8 cellular contexts compared by ENCODE assay signal in the genomic region with DNA sequence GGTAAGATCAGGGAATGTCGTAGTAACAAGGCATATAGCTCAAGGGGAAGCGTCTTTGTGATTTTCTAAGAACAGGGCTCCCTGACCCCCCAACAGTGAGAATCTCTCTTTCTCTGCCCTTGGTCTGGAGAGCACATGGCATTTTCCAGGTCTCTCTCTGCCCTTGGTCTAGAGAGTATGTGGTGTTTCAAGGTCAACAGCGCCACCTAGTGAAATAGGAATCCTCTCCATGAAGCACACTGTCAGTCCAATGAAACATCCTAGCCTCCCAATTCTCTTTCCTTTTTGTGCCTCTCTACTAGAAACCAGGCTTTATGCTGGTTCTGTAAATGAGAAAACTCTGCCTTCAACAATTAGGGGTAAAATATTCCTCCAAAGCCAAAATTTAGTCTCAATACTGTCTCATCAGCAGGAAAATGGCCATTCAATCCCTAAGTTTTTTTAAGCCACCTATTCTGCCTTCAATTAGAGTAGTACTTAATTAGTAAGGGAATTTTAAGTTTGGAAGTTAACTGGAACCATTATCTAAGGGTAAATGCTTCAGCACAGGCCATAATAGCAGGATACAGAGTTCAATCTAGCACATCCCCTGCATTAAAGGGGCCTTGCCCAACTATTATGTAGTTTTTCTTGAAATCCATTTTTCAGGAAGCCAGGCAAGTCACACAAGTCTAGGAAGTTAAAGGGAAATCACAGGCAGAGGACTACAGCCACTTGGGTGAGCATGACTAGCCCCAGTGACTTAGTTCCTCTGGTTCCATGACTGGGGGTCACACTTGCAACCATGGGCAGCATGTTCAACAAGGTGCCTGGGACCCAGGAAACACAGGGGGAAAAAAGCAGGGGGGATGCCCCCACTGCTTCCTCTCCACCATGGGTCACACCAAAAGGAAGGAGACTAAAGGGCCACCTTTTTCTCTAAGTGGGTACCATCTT. TPM values are rescaled to one million over a fixed set of nuclear protein-coding genes. Genes with fewer than 3 reads are reported as not detected.
DNase-seq lines count a peak whose midpoint lies in the region; ATAC-seq, FAIRE-seq and TF ChIP-seq lines count a peak whose summit lies in the region.

No MANE protein-coding gene starts in this region.

- H3K4me2 ChIP-seq in GM12878 (ENCODE audit: control insufficient read depth, insufficient read depth) = no peak overlapping the region

- H3K9ac ChIP-seq in GM12878 (ENCODE audit: control insufficient read depth, insufficient read depth, low read length) = no peak overlapping the region

- TF ChIP-seq CTCF in Panc1 (IDR thresholded peaks at IDR 0.05) (peak; percentile 58), GM12878 (IDR thresholded peaks at IDR 0.05 in 2 of 3, conservative IDR thresholded peaks at IDR 0.05 in 1 of 3; ENCODE audit: control insufficient read depth in 2 of 3, extremely low read depth in 1 of 3, insufficient read depth in 1 of 3, low read depth in 3 of 3, low read length in 3 of 3) (peak; percentile 39 to 50 (median 43)), upper lobe of right lung (IDR thresholded peaks at IDR 0.05) (peak; percentile 48), uterus (IDR thresholded peaks at IDR 0.05) (no peak)

- TF ChIP-seq EP300 in Ishikawa (IDR thresholded peaks at IDR 0.05; ENCODE audit: borderline replicate concordance) (no peak), GM12878 (IDR thresholded peaks at IDR 0.05; ENCODE audit: borderline replicate concordance in 1 of 2, control insufficient read depth in 1 of 2, low read depth in 2 of 2, low read length in 2 of 2) (no peak)

- FAIRE-seq in GM12878 (lab: Jason Lieb, UNC) = peak; percentile 13

- TF ChIP-seq POLR2A in GM12878 (IDR thresholded peaks at IDR 0.05; ENCODE audit: low read depth, low read length) (no peak), uterus (IDR thresholded peaks at IDR 0.05) (no peak)

- no peaks in the 10 kb centered on the region for H4K20me1 ChIP-seq in GM12878 (ENCODE audit: control insufficient read depth, insufficient read depth)

- H3K27me3 ChIP-seq in Panc1 (ENCODE audit: control insufficient read depth, insufficient read depth, low read length) (no peaks in the 10 kb centered on the region), GM12878 (replicated peaks in 1 of 2; ENCODE audit: control insufficient read depth in 2 of 2, insufficient read depth in 2 of 2, low read length in 1 of 2) (no peaks in the 10 kb centered on the region), upper lobe of right lung (no peaks in the 10 kb centered on the region), uterus (no peaks in the 10 kb centered on the region)

- CTCF ChIA-PET in Panc1 (lab: Charles Lee) = interaction anchor here (0.6 kb wide), 1 partner anchor 279 kb away, joined by 7 read pairs; no protein-coding TSS in a partner anchor
- CTCF ChIA-PET in GM12878 (lab: Yijun Ruan, JAX) = interaction anchor here (0.6 to 5.8 kb wide), 18 partner anchors 9 to 772 kb away, joined by 3 to 44 read pairs (median 4); no protein-coding TSS in a partner anchor

- peak; percentile 67 for TF ChIP-seq RAD21 in Ishikawa (IDR thresholded peaks at IDR 0.05; ENCODE audit: low read depth)
- peak; percentile 44 for TF ChIP-seq RAD21 in GM12878 (IDR thresholded peaks at IDR 0.05; ENCODE audit: insufficient read depth, low read depth, low read length)

- POLR2A ChIA-PET in Panc1 (lab: Charles Lee) (no interaction called here), GM12878 (lab: Charles Lee) (no interaction called here)

- no peaks in the 10 kb centered on the region for H3K36me3 ChIP-seq in Panc1 (ENCODE audit: control insufficient read depth, insufficient read depth, low read length)
- peaks cover 0 to 5% of the 10 kb centered on the region in 2 experiments; a peak in 1 of 4 replicates for H3K36me3 ChIP-seq in GM12878 (ENCODE audit: control insufficient read depth in 2 of 2, insufficient read depth in 2 of 2, low read length in 1 of 2)
- no peaks in the 10 kb centered on the region for H3K36me3 ChIP-seq in upper lobe of right lung
- no peaks in the 10 kb centered on the region for H3K36me3 ChIP-seq in uterus

- ATAC-seq in Panc1 (peak; percentile 94), GM12878 (peak; percentile 89), upper lobe of right lung (peak; percentile 87)

- DNase-seq in COR-L47 (lab: John Stamatoyannopoulos, UW) (peak; percentile 55), Panc1 (ENCODE audit: low read depth, low spot score) (no peak), GM12878 (ENCODE audit: low read depth, low spot score) (no peak), kidney tubule cell (ENCODE audit: low spot score) (peak; percentile 69), upper lobe of right lung (no peak), posterior vena cava (ENCODE audit: low spot score) (no peak), uterus (no peak)

- in situ Hi-C loops in Panc1 (cut with HindIII; ENCODE audit: low pct_unique_long_range_greater_than_20kb, low sequenced_read_pairs) (no loop called here), GM12878 (cut with MboI) (no loop called here)

- SMC1A ChIA-PET in GM12878 (lab: Charles Lee; ENCODE audit: uncharacterized antibody, unreplicated experiment) = interaction anchor here (1.0 to 2.0 kb wide), 5 partner anchors 11 to 775 kb away, joined by 3 to 5 read pairs (median 4); no protein-coding TSS in a partner anchor

- intact Hi-C loops in Panc1 (cut with micrococcal nuclease; ENCODE audit: unreplicated experiment) = no loop called here
- intact Hi-C loops in GM12878 (cut with micrococcal nuclease; ENCODE audit: unreplicated experiment) = loop anchor here (2.0 kb wide), 1 partner anchor 771 kb away; no protein-coding TSS in a partner anchor
- intact Hi-C loops in upper lobe of right lung (cut with DNase I) = no loop called here
- intact Hi-C loops in posterior vena cava (cut with DNase I) = no loop called here
- intact Hi-C loops in uterus (cut with DNase I; ENCODE audit: low total_unique reads) = no loop called here

- H3K27ac ChIP-seq in Panc1 (ENCODE audit: low read length) = no peak overlapping the region
- H3K27ac ChIP-seq in GM12878 (ENCODE audit: control insufficient read depth, insufficient read depth) = no peak overlapping the region
- no peak overlapping the region for H3K27ac ChIP-seq in upper lobe of right lung
- no peak overlapping the region for H3K27ac ChIP-seq in uterus

- H3K4me3 ChIP-seq in Panc1 (ENCODE audit: low read depth in 2 of 2, low read length in 2 of 2) (no peak overlapping the region), GM12878 (no peak overlapping the region), upper lobe of right lung (no peak overlapping the region), uterus (no peak overlapping the region)

- H3K79me2 ChIP-seq in GM12878 (ENCODE audit: control insufficient read depth, insufficient read depth, low read length) = no peaks in the 10 kb centered on the region; the same call in 1 of the 2 replicates

- no TSS peak for BruUV-seq in Panc1 (replicated peaks; lab: Mats Ljungman, UMichigan)
- BruUV-seq in GM12878 (replicated peaks; lab: Mats Ljungman, UMichigan) = no TSS peak

- no peak overlapping the region for H2AFZ ChIP-seq in GM12878 (ENCODE audit: control insufficient read depth, low read depth, low read length)

- RAD21 ChIA-PET in GM12878 (lab: Charles Lee; ENCODE audit: unreplicated experiment) = interaction anchor here (1.3 to 2.3 kb wide), 2 partner anchors 773 to 774 kb away, joined by 4 to 7 read pairs; no protein-coding TSS in a partner anchor

- H3K9me3 ChIP-seq in Panc1 (ENCODE audit: control insufficient read depth, insufficient read depth, low read depth, low read length) = peaks cover 9% of the 10 kb centered on the region; the same call in 1 of the 2 replicates
- peaks cover 12% of the 10 kb centered on the region for H3K9me3 ChIP-seq in GM12878 (replicated peaks; ENCODE audit: control insufficient read depth, insufficient read depth, low read length)
- peaks cover 28% of the 10 kb centered on the region for H3K9me3 ChIP-seq in upper lobe of right lung
- peaks cover 0 to 36% of the 10 kb centered on the region in 2 donors for H3K9me3 ChIP-seq in uterus

- 63% methylated on average over 3 of the region's 3 CpGs for WGBS in GM12878 (ENCODE audit: insufficient coverage, insufficient replicate concordance, low lambda C conversion rate, missing lambda C conversion rate)

- H3K4me1 ChIP-seq in Panc1 (ENCODE audit: control insufficient read depth, insufficient read depth, low read length) (no peaks in the 10 kb centered on the region), GM12878 (ENCODE audit: control insufficient read depth, insufficient read depth, low read length) (no peaks in the 10 kb centered on the region), upper lobe of right lung (no peaks in the 10 kb centered on the region), uterus (no peaks in the 10 kb centered on the region)

RNA-seq across cellular contexts. Expression of gene DYM, which starts 12.4 kb away (rescaled TPM):
- total RNA-seq in Panc1 (2021; ENCODE audit: unreplicated experiment) = 28.7 TPM
- polyA plus RNA-seq in Panc1 (2012; ENCODE audit: insufficient read length) = 11.8 TPM
- total RNA-seq in GM12878 (2013; cell fraction: nucleolus; rRNA removed) = 145 and 168 TPM in 2 replicates
- total RNA-seq in GM12878 (2014; rRNA removed) = 67.4 and 72.6 TPM in 2 replicates
- total RNA-seq in GM12878 (2014; rRNA removed; fragmentation: Illumina TruSeq; extraction: Trizol) = 32.3 and 35.9 TPM in 2 replicates
- 58.7 and 61.9 TPM in 2 replicates for total RNA-seq in GM12878 (2021)
- 19.8 TPM for polyA plus RNA-seq in GM12878 (2011; ENCODE audit: low read depth)
- polyA plus RNA-seq in GM12878 (2011; rRNA removed) = 80.4 and 82.4 TPM in 2 replicates
- 36.6 and 40.7 TPM in 2 replicates for polyA plus RNA-seq in GM12878 (2011; cell fraction: cytosol; rRNA removed)
- 26.3 and 28.1 TPM in 2 replicates for polyA plus RNA-seq in GM12878 (2011; cell fraction: nucleus; rRNA removed)
- polyA plus RNA-seq in GM12878 (2012) = 27.1 and 40.3 TPM in 2 replicates
- 27.3 and 38.5 TPM in 2 replicates for polyA plus RNA-seq in GM12878 (2014; fragmentation: Illumina TruSeq; extraction: Trizol)
- 10 to 100 TPM in 1 of 2 experiments, 1 to 10 TPM in 1; 9.0 to 21.1 TPM for polyA plus RNA-seq in GM12878 (2014; fragmentation: Nextera tagmentation; extraction: Ambion mirVana)
- polyA plus RNA-seq in GM12878 (2014; rRNA removed) = 46.6 and 49.3 TPM in 2 replicates
- 10 to 100 TPM; 45.8 to 49.5 TPM for polyA plus RNA-seq in GM12878 (2016; fragmentation: Nextera tagmentation; extraction: Ambion mirVana)
- polyA minus RNA-seq in GM12878 (2011; rRNA and poly(A)+ RNA removed) = 85.1 and 87.1 TPM in 2 replicates
- polyA minus RNA-seq in GM12878 (2011; cell fraction: cytosol; rRNA and poly(A)+ RNA removed) = 34.5 and 40.8 TPM in 2 replicates
- 144 and 255 TPM in 2 replicates for polyA minus RNA-seq in GM12878 (2011; cell fraction: nucleus; rRNA and poly(A)+ RNA removed)
- total RNA-seq in upper lobe of right lung = 56.8 TPM
- 10 to 100 TPM; 65.5 to 89.5 TPM for total RNA-seq in posterior vena cava
- total RNA-seq in uterus = 100 to 1,000 TPM in 3 of 4 donors, 10 to 100 TPM in 1; 52.3 to 182 (median 127) TPM

RNA-seq across cellular contexts. Expression of gene C18orf32, which starts 39.0 kb away (rescaled TPM):
- total RNA-seq in Panc1 (2021; ENCODE audit: unreplicated experiment) = 38.0 TPM
- 9.3 TPM for polyA plus RNA-seq in Panc1 (2012; ENCODE audit: insufficient read length)
- total RNA-seq in GM12878 (2013; cell fraction: nucleolus; rRNA removed) = 9.8 and 11.3 TPM in 2 replicates
- 11.5 and 14.9 TPM in 2 replicates for total RNA-seq in GM12878 (2014; rRNA removed)
- total RNA-seq in GM12878 (2014; rRNA removed; fragmentation: Illumina TruSeq; extraction: Trizol) = 11.9 and 13.7 TPM in 2 replicates
- total RNA-seq in GM12878 (2021) = 26.6 and 30.1 TPM in 2 replicates
- 8.9 TPM for polyA plus RNA-seq in GM12878 (2011; ENCODE audit: low read depth)
- 21.3 and 48.8 TPM in 2 replicates for polyA plus RNA-seq in GM12878 (2011; rRNA removed)
- polyA plus RNA-seq in GM12878 (2011; cell fraction: cytosol; rRNA removed) = 11.7 and 14.2 TPM in 2 replicates
- 9.6 and 11.6 TPM in 2 replicates for polyA plus RNA-seq in GM12878 (2011; cell fraction: nucleus; rRNA removed)
- 24.0 and 32.5 TPM in 2 replicates for polyA plus RNA-seq in GM12878 (2012)
- 19.8 and 25.8 TPM in 2 replicates for polyA plus RNA-seq in GM12878 (2014; fragmentation: Illumina TruSeq; extraction: Trizol)
- polyA plus RNA-seq in GM12878 (2014; fragmentation: Nextera tagmentation; extraction: Ambion mirVana) = 10 to 100 TPM; 35.7 to 44.0 TPM
- polyA plus RNA-seq in GM12878 (2014; rRNA removed) = 31.6 and 42.0 TPM in 2 replicates
- 10 to 100 TPM; 55.7 to 67.0 TPM for polyA plus RNA-seq in GM12878 (2016; fragmentation: Nextera tagmentation; extraction: Ambion mirVana)
- polyA minus RNA-seq in GM12878 (2011; rRNA and poly(A)+ RNA removed) = 2.2 and 3.2 TPM in 2 replicates
- polyA minus RNA-seq in GM12878 (2011; cell fraction: cytosol; rRNA and poly(A)+ RNA removed) = 3.3 and 4.0 TPM in 2 replicates
- polyA minus RNA-seq in GM12878 (2011; cell fraction: nucleus; rRNA and poly(A)+ RNA removed) = 3.4 and 4.9 TPM in 2 replicates
- 53.2 TPM for total RNA-seq in upper lobe of right lung
- total RNA-seq in posterior vena cava = 10 to 100 TPM; 58.8 to 60.7 TPM
- 10 to 100 TPM; 20.7 to 42.6 (median 31.9) TPM for total RNA-seq in uterus

RNA-seq across cellular contexts. Expression of gene RPL17, which starts 44.2 kb away (rescaled TPM):
- total RNA-seq in Panc1 (2021; ENCODE audit: unreplicated experiment) (874 TPM), GM12878 (2014; rRNA removed) (3,129 and 3,391 TPM in 2 replicates), GM12878 (2014; rRNA removed; fragmentation: Illumina TruSeq; extraction: Trizol) (3,939 and 4,064 TPM in 2 replicates), GM12878 (2021) (2,307 and 2,345 TPM in 2 replicates), upper lobe of right lung (1,126 TPM), posterior vena cava (1,000 to 10,000 TPM; 1,368 to 1,452 TPM), uterus (1,000 to 10,000 TPM; 1,523 to 4,253 (median 3,121) TPM)
- 719 TPM for polyA plus RNA-seq in Panc1 (2012; ENCODE audit: insufficient read length)
- total RNA-seq in GM12878 (2013; cell fraction: nucleolus; rRNA removed) = 669 and 679 TPM in 2 replicates
- 3,607 TPM for polyA plus RNA-seq in GM12878 (2011; ENCODE audit: low read depth)
- polyA plus RNA-seq in GM12878 (2011; rRNA removed) (4,363 and 5,610 TPM in 2 replicates), GM12878 (2014; fragmentation: Illumina TruSeq; extraction: Trizol) (3,300 and 3,786 TPM in 2 replicates), GM12878 (2014; fragmentation: Nextera tagmentation; extraction: Ambion mirVana) (1,000 to 10,000 TPM; 3,193 to 4,110 TPM), GM12878 (2014; rRNA removed) (3,404 and 3,644 TPM in 2 replicates), GM12878 (2016; fragmentation: Nextera tagmentation; extraction: Ambion mirVana) (1,000 to 10,000 TPM; 1,396 to 1,427 TPM)
- 3,902 and 3,904 TPM in 2 replicates for polyA plus RNA-seq in GM12878 (2011; cell fraction: cytosol; rRNA removed)
- 1,396 and 1,746 TPM in 2 replicates for polyA plus RNA-seq in GM12878 (2011; cell fraction: nucleus; rRNA removed)
- polyA plus RNA-seq in GM12878 (2012) = 4,706 and 5,163 TPM in 2 replicates
- 1,774 and 2,431 TPM in 2 replicates for polyA minus RNA-seq in GM12878 (2011; rRNA and poly(A)+ RNA removed)
- polyA minus RNA-seq in GM12878 (2011; cell fraction: cytosol; rRNA and poly(A)+ RNA removed) = 509 and 557 TPM in 2 replicates
- polyA minus RNA-seq in GM12878 (2011; cell fraction: nucleus; rRNA and poly(A)+ RNA removed) = 369 and 448 TPM in 2 replicates

Comparison
In these comparisons a context has a peak if more than half of its experiments do, and no peak if none do; other contexts are left out.
1. DNase-seq: peak in COR-L47 (single experiment) and kidney tubule cell (single experiment); none in Panc1 (single experiment), GM12878 (single experiment), upper lobe of right lung (single experiment), posterior vena cava (single experiment) and uterus (0 of 2).
2. CTCF ChIP-seq: peak in Panc1 (single experiment), GM12878 (3 of 3) and upper lobe of right lung (single experiment); none in uterus (0 of 4).
3. Peak in every context shown above with its lines, with median percentiles within 50 percentile points of each other: ATAC-seq.